Comparison of ENCODE assay signal across 1 cellular context in the genomic region with DNA sequence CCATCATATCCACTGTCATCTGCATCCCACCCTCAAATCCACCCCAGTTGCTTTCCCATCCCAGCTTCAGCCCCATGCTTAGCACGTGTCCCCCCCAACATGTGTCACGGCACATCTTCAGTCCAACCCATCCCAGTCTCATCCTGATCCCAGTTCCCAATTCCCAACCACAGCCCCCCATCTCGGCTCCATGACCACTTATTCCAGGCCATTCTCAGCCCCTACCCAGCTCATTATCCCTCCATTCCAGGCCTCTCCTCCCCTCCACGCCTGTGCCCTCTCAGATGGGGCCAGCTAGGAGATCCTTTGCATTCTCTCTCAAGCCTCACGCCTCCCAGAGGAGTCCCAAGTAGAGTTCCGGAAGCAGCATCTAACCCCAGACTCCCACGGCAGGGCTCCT.
TF ChIP-seq lines count a peak whose summit lies in the region.

No MANE protein-coding gene starts in this region.

TF ChIP-seq in H1, 55 proteins besides CTCF, POLR2A, EP300 and RAD21:
- TF ChIP-seq KDM1A (IDR thresholded peaks at IDR 0.05; ENCODE audit: borderline replicate concordance, low read length) (peak; percentile 39; the same call in 1 of the 2 replicates), MAFK (IDR thresholded peaks at IDR 0.05; ENCODE audit: low read depth, low read length) (no peak)
- TF ChIP-seq, protein P1, sequence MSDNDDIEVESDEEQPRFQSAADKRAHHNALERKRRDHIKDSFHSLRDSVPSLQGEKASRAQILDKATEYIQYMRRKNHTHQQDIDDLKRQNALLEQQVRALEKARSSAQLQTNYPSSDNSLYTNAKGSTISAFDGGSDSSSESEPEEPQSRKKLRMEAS (IDR thresholded peaks at IDR 0.05) = peak; percentile 75
